ENCODE assay signal across 1 cellular context in genomic region chr19:43634877-43635560, GRCh38.
A peak's percentile ranks its signal among the peaks of the same experiment; 100 is the strongest.
TF ChIP-seq lines count a peak whose summit lies in the region.

No MANE protein-coding gene starts in this region.

TF ChIP-seq in HepG2, 621 proteins besides CTCF, POLR2A, EP300 and RAD21 (continued from another document and continues in another):
- TF ChIP-seq ATM (IDR thresholded peaks at IDR 0.05; ENCODE audit: borderline replicate concordance) (no peak), ATAD3A (CRISPR knock-in tag; IDR thresholded peaks at IDR 0.05) (no peak), MLX (CRISPR knock-in tag; IDR thresholded peaks at IDR 0.05) (no peak), ZNF589 (CRISPR knock-in tag; conservative IDR thresholded peaks at IDR 0.05) (no peak), SP5 (CRISPR knock-in tag; IDR thresholded peaks at IDR 0.05; ENCODE audit: borderline replicate concordance, low read depth) (peak; percentile 9; the same call in 1 of the 2 replicates), NFYC (CRISPR knock-in tag; IDR thresholded peaks at IDR 0.05) (no peak), ELF4 (CRISPR knock-in tag; IDR thresholded peaks at IDR 0.05; ENCODE audit: borderline replicate concordance) (no peak), ZNF18 (CRISPR knock-in tag; IDR thresholded peaks at IDR 0.05; ENCODE audit: insufficient replicate concordance) (no peak), TARDBP (CRISPR knock-in tag; IDR thresholded peaks at IDR 0.05) (peak; percentile 67; the same call in 1 of the 2 replicates), MLXIP (CRISPR knock-in tag; IDR thresholded peaks at IDR 0.05; ENCODE audit: borderline replicate concordance) (no peak), CERS6 (CRISPR knock-in tag; IDR thresholded peaks at IDR 0.05) (no peak), ZNF549 (CRISPR knock-in tag; IDR thresholded peaks at IDR 0.05) (no peak), THAP11 (CRISPR knock-in tag; IDR thresholded peaks at IDR 0.05) (peak; percentile 66; the same call in 1 of the 2 replicates), ZNF138 (CRISPR knock-in tag; IDR thresholded peaks at IDR 0.05; ENCODE audit: low read depth) (no peak), ZNF670 (CRISPR knock-in tag; IDR thresholded peaks at IDR 0.05; ENCODE audit: borderline replicate concordance) (no peak; the same call in 1 of the 2 replicates), ZZZ3 (CRISPR knock-in tag; IDR thresholded peaks at IDR 0.05; ENCODE audit: borderline replicate concordance) (0 out of 2 replicates have a peak, but pooled peaks have one; percentile 40), NONO (IDR thresholded peaks at IDR 0.05) (no peak), NONO (CRISPR knock-in tag; conservative IDR thresholded peaks at IDR 0.05) (peak; percentile 63; the same call in 1 of the 2 replicates), POLR2AphosphoS2 (IDR thresholded peaks at IDR 0.05; ENCODE audit: low read depth, low read length) (no peak), SIX1 (CRISPR knock-in tag; IDR thresholded peaks at IDR 0.05; ENCODE audit: borderline replicate concordance) (no peak), LBX2 (CRISPR knock-in tag; IDR thresholded peaks at IDR 0.05; ENCODE audit: borderline replicate concordance) (no peak), ZFP91 (CRISPR knock-in tag; IDR thresholded peaks at IDR 0.05; ENCODE audit: borderline replicate concordance) (peak; percentile 80; the same call in 1 of the 2 replicates), RELA (CRISPR knock-in tag; IDR thresholded peaks at IDR 0.05) (no peak), ZNF572 (CRISPR knock-in tag; IDR thresholded peaks at IDR 0.05) (no peak), ZNF230 (CRISPR knock-in tag; IDR thresholded peaks at IDR 0.05) (0 out of 2 replicates have a peak, but pooled peaks have one; percentile 49), TERF1 (CRISPR knock-in tag; IDR thresholded peaks at IDR 0.05) (no peak), ZBTB49 (CRISPR knock-in tag; IDR thresholded peaks at IDR 0.05; ENCODE audit: borderline replicate concordance) (no peak), ZNF576 (CRISPR knock-in tag; IDR thresholded peaks at IDR 0.05) (no peak), ZKSCAN5 (CRISPR knock-in tag; IDR thresholded peaks at IDR 0.05) (no peak), ZNF225 (CRISPR knock-in tag; IDR thresholded peaks at IDR 0.05) (no peak), PBX2 (CRISPR knock-in tag; IDR thresholded peaks at IDR 0.05) (no peak), NFAT5 (CRISPR knock-in tag; IDR thresholded peaks at IDR 0.05) (no peak), HNF4A (CRISPR knock-in tag; IDR thresholded peaks at IDR 0.05) (peak; percentile 91), CENPBD1 (CRISPR knock-in tag; IDR thresholded peaks at IDR 0.05; ENCODE audit: borderline replicate concordance, low read depth) (no peak), KLF9 (CRISPR knock-in tag; IDR thresholded peaks at IDR 0.05; ENCODE audit: low read depth) (no peak), SALL1 (CRISPR knock-in tag; IDR thresholded peaks at IDR 0.05) (peak; percentile 72), FOSL2 (CRISPR knock-in tag; IDR thresholded peaks at IDR 0.05) (peak; percentile 63), ZNF713 (CRISPR knock-in tag; IDR thresholded peaks at IDR 0.05) (no peak), SIX4 (CRISPR knock-in tag; IDR thresholded peaks at IDR 0.05) (0 out of 2 replicates have a peak, but pooled peaks have one; percentile 28)
